In the genomic region with DNA sequence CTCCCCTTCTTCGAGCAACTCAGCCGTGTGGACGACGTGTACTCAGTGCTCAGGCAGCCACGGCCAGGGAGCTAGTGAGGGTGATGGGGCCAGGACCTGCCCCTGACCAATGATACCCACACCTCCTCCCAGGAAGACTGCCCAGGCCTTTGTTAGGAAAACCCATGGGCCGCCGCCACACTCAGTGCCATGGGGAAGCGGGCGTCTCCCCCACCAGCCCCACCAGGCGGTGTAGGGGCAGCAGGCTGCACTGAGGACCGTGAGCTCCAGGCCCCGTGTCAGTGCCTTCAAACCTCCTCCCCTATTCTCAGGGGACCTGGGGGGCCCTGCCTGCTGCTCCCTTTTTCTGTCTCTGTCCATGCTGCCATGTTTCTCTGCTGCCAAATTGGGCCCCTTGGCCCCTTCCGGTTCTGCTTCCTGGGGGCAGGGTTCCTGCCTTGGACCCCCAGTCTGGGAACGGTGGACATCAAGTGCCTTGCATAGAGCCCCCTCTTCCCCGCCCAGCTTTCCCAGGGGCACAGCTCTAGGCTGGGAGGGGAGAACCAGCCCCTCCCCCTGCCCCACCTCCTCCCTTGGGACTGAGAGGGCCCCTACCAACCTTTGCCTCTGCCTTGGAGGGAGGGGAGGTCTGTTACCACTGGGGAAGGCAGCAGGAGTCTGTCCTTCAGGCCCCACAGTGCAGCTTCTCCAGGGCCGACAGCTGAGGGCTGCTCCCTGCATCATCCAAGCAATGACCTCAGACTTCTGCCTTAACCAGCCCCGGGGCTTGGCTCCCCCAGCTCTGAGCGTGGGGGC, we compare ENCODE assay signal across 10 cellular contexts. TPM values are rescaled to one million over a fixed set of nuclear protein-coding genes. Genes with fewer than 3 reads are reported as not detected.
DNase-seq lines count a peak whose midpoint lies in the region; ATAC-seq and TF ChIP-seq lines count a peak whose summit lies in the region.
"Had no signal": no experiment of that assay in that cellular context is flagged by ENCODE, and none has a peak within 500 bp of the region (broad histone marks: within the 10 kb centered on the region; RNA-seq: fewer than 3 reads in every experiment).

No MANE protein-coding gene starts in this region.

- CTCF ChIA-PET in HCT116 (lab: Charles Lee) = interaction anchor here (0.6 to 1.6 kb wide), 2 partner anchors 8 to 1299 kb away, joined by 6 to 8 read pairs; no protein-coding TSS in a partner anchor
- CTCF ChIA-PET in activated CD8-positive, alpha-beta T cell treated with anti-CD3 and anti-CD28 coated beads for 36 hours (lab: Charles Lee) = interaction anchor here (1.1 to 1.5 kb wide), 3 partner anchors 9 to 132 kb away, joined by 3 to 5 read pairs (median 3); no protein-coding TSS in a partner anchor

- intact Hi-C loops in HCT116 (cut with micrococcal nuclease) (loop anchor here (5.0 kb wide), 1 partner anchor 443 kb away; no protein-coding TSS in a partner anchor), right lobe of liver (cut with DNase I) (loop anchor here (5.0 to 10.0 kb wide), 3 partner anchors 60 to 250 kb away; a partner anchor contains a TSS)
- intact Hi-C loops in activated CD8-positive, alpha-beta T cell treated with anti-CD3 and anti-CD28 coated beads for 36 hours (cut with micrococcal nuclease) = loop anchor here (10.0 kb wide), 1 partner anchor 60 kb away; no protein-coding TSS in a partner anchor

- DNase-seq in HCT116 (ENCODE audit: low read depth, low spot score) (no peak), right lobe of liver (no peak), NCI-H510A treated with DMSO at 0.1 percent for 48 hours (lab: John Stamatoyannopoulos, UW) (no peak), HuH-7 (ENCODE audit: low spot score) (no peak)
- DNase-seq in activated CD8-positive, alpha-beta T cell treated with anti-CD3 and anti-CD28 coated beads for 36 hours = peak; percentile 11
- no peak for DNase-seq in activated T-cell treated with anti-CD3 and anti-CD28 coated beads, Interleukin-2, amount 50 U/mL, for 4 hours
- DNase-seq: trophoblast cell had no signal

- H3K4me3 Mint-ChIP-seq in activated CD8-positive, alpha-beta T cell treated with anti-CD3 and anti-CD28 coated beads for 36 hours = no peak overlapping the region
- H3K4me3 Mint-ChIP-seq in stimulated activated memory B cell treated with anti-CD40 and anti-IgM and Interleukin-4, amounts not matched to agents 10 μg/mL and 1 μg/mL and 100 μg/mL, for 72 hours = no peak overlapping the region
- no peak overlapping the region for H3K4me3 Mint-ChIP-seq in activated T-cell treated with anti-CD3 and anti-CD28 coated beads, Interleukin-2, amount 50 U/mL, for 4 hours

- POLR2A ChIA-PET in HCT116 (lab: Charles Lee) = no interaction called here
- POLR2A ChIA-PET in activated CD8-positive, alpha-beta T cell treated with anti-CD3 and anti-CD28 coated beads for 36 hours (lab: Charles Lee) = interaction anchor here (1.1 to 3.1 kb wide), 3 partner anchors 8 to 134 kb away, joined by 3 to 21 read pairs (median 5); a partner anchor contains a TSS

- peaks cover 28% of the 10 kb centered on the region for H3K79me2 ChIP-seq in HCT116 (ENCODE audit: insufficient read depth, low read length)

- peaks cover 17 to 18% of the 10 kb centered on the region in 2 experiments for H3K36me3 ChIP-seq in HCT116 (ENCODE audit: control insufficient read depth in 1 of 2, insufficient read depth in 2 of 2, low read length in 2 of 2)
- peaks cover 0 to 37% (median 16%) of the 10 kb centered on the region in 4 donors for H3K36me3 ChIP-seq in right lobe of liver
- H3K36me3 ChIP-seq: breast epithelium had no signal

- H3K4me2 ChIP-seq in HCT116 (ENCODE audit: low read length) = no peak overlapping the region

- H3K27ac ChIP-seq in HCT116 (ENCODE audit: low read depth, low read length) (peak overlapping the region; percentile 90), right lobe of liver (peak overlapping the region in 2 of 3 donors; percentile 29 to 80)

- BruUV-seq in HCT116 (replicated peaks; lab: Mats Ljungman, UMichigan) = no TSS peak

- H3K4me1 ChIP-seq in HCT116 (ENCODE audit: control insufficient read depth in 1 of 2, insufficient read depth in 2 of 2, low read length in 2 of 2) = peaks cover 25 to 33% of the 10 kb centered on the region in 2 experiments
- peaks cover 0 to 45% (median 22%) of the 10 kb centered on the region in 4 donors for H3K4me1 ChIP-seq in right lobe of liver

- H3K27me3 ChIP-seq in HCT116 (ENCODE audit: insufficient read depth, low read length) = no peaks in the 10 kb centered on the region
- no peaks in the 10 kb centered on the region for H3K27me3 ChIP-seq in right lobe of liver
- H3K27me3 ChIP-seq: breast epithelium had no signal

- H3K4me1 Mint-ChIP-seq in activated CD8-positive, alpha-beta T cell treated with anti-CD3 and anti-CD28 coated beads for 36 hours (ENCODE audit: low read depth) = peaks cover 44% of the 10 kb centered on the region
- peaks cover 70% of the 10 kb centered on the region for H3K4me1 Mint-ChIP-seq in stimulated activated memory B cell treated with anti-CD40 and anti-IgM and Interleukin-4, amounts not matched to agents 10 μg/mL and 1 μg/mL and 100 μg/mL, for 72 hours
- H3K4me1 Mint-ChIP-seq in activated T-cell treated with anti-CD3 and anti-CD28 coated beads, Interleukin-2, amount 50 U/mL, for 4 hours (ENCODE audit: low read depth) = peaks cover 48% of the 10 kb centered on the region

- no peaks in the 10 kb centered on the region for H3K9me3 Mint-ChIP-seq in activated CD8-positive, alpha-beta T cell treated with anti-CD3 and anti-CD28 coated beads for 36 hours
- H3K9me3 Mint-ChIP-seq in stimulated activated memory B cell treated with anti-CD40 and anti-IgM and Interleukin-4, amounts not matched to agents 10 μg/mL and 1 μg/mL and 100 μg/mL, for 72 hours = no peaks in the 10 kb centered on the region
- H3K9me3 Mint-ChIP-seq in activated T-cell treated with anti-CD3 and anti-CD28 coated beads, Interleukin-2, amount 50 U/mL, for 4 hours = no peaks in the 10 kb centered on the region

- no peak overlapping the region for H3K4me3 ChIP-seq in HCT116 (replicated peaks in 1 of 2; ENCODE audit: low read depth in 1 of 2, low read length in 2 of 2)
- no peak overlapping the region for H3K4me3 ChIP-seq in right lobe of liver

- H3K27ac Mint-ChIP-seq in activated CD8-positive, alpha-beta T cell treated with anti-CD3 and anti-CD28 coated beads for 36 hours = peak overlapping the region; percentile 2
- H3K27ac Mint-ChIP-seq in stimulated activated memory B cell treated with anti-CD40 and anti-IgM and Interleukin-4, amounts not matched to agents 10 μg/mL and 1 μg/mL and 100 μg/mL, for 72 hours = peak overlapping the region; percentile 80

- 48% methylated on average over 5 of the region's 18 CpGs for WGBS in right lobe of liver (ENCODE audit: insufficient coverage, low coverage, low lambda C conversion rate, missing lambda C conversion rate)

- TF ChIP-seq CTCF in HCT116 (IDR thresholded peaks at IDR 0.05 in 2 of 3, conservative IDR thresholded peaks at IDR 0.05 in 1 of 3; ENCODE audit: borderline replicate concordance in 1 of 3, insufficient read depth in 1 of 3, low read depth in 2 of 3, low read length in 2 of 3) (no peak), right lobe of liver (IDR thresholded peaks at IDR 0.05) (no peak)
- no peak for TF ChIP-seq CTCF in activated CD8-positive, alpha-beta T cell treated with anti-CD3 and anti-CD28 coated beads for 36 hours (IDR thresholded peaks at IDR 0.05)

- TF ChIP-seq RAD21 in HCT116 (IDR thresholded peaks at IDR 0.05; ENCODE audit: low read depth) = no peak

- H4K20me1 ChIP-seq in HCT116 (ENCODE audit: insufficient read depth) = no peaks in the 10 kb centered on the region

- RAD21 ChIA-PET in HCT116 (lab: Charles Lee; ENCODE audit: low non-redundant PET in 1 of 2, low total read pairs in 2 of 2, uncharacterized antibody in 2 of 2, unreplicated experiment in 2 of 2) = no interaction called here

- H3K9ac ChIP-seq in HCT116 (ENCODE audit: low read length) = no peak overlapping the region; the same call in 1 of the 2 replicates

- TF ChIP-seq POLR2A in HCT116 (IDR thresholded peaks at IDR 0.05; ENCODE audit: borderline replicate concordance, extremely low read depth, insufficient read depth, insufficient read length) (no peak), right lobe of liver (IDR thresholded peaks at IDR 0.05) (no peak)

- peaks cover 6% of the 10 kb centered on the region for H3K27me3 Mint-ChIP-seq in activated CD8-positive, alpha-beta T cell treated with anti-CD3 and anti-CD28 coated beads for 36 hours
- H3K27me3 Mint-ChIP-seq in stimulated activated memory B cell treated with anti-CD40 and anti-IgM and Interleukin-4, amounts not matched to agents 10 μg/mL and 1 μg/mL and 100 μg/mL, for 72 hours = no peaks in the 10 kb centered on the region
- no peaks in the 10 kb centered on the region for H3K27me3 Mint-ChIP-seq in activated T-cell treated with anti-CD3 and anti-CD28 coated beads, Interleukin-2, amount 50 U/mL, for 4 hours (ENCODE audit: low read depth)

- ATAC-seq in HCT116 (no peak), right lobe of liver (no peak), GM18520 (IDR thresholded peaks at IDR 0.05; ENCODE audit: unreplicated experiment) (no peak)
- no peak for ATAC-seq in activated CD8-positive, alpha-beta T cell treated with anti-CD3 and anti-CD28 coated beads for 36 hours
- ATAC-seq in stimulated activated memory B cell treated with anti-CD40 and anti-IgM and Interleukin-4, amounts not matched to agents 10 μg/mL and 1 μg/mL and 100 μg/mL, for 72 hours = no peak
- no peak for ATAC-seq in activated T-cell treated with anti-CD3 and anti-CD28 coated beads, Interleukin-2, amount 50 U/mL, for 4 hours

- no peak overlapping the region for H2AFZ ChIP-seq in HCT116 (ENCODE audit: low read depth, low read length, poor library complexity, severe bottlenecking)

- H3K9me2 ChIP-seq in HCT116 (ENCODE audit: insufficient read depth) = no peaks in the 10 kb centered on the region

- peaks cover 26% of the 10 kb centered on the region for H3K36me3 Mint-ChIP-seq in activated CD8-positive, alpha-beta T cell treated with anti-CD3 and anti-CD28 coated beads for 36 hours (ENCODE audit: low read depth)
- H3K36me3 Mint-ChIP-seq in stimulated activated memory B cell treated with anti-CD40 and anti-IgM and Interleukin-4, amounts not matched to agents 10 μg/mL and 1 μg/mL and 100 μg/mL, for 72 hours = peaks cover 39% of the 10 kb centered on the region
- peaks cover 3% of the 10 kb centered on the region for H3K36me3 Mint-ChIP-seq in activated T-cell treated with anti-CD3 and anti-CD28 coated beads, Interleukin-2, amount 50 U/mL, for 4 hours (ENCODE audit: insufficient read depth)

- H3K9me3 ChIP-seq in HCT116 (ENCODE audit: control insufficient read depth in 1 of 2, insufficient read depth in 1 of 2, low read depth in 1 of 2, low read length in 2 of 2) (no peaks in the 10 kb centered on the region), right lobe of liver (no peaks in the 10 kb centered on the region)
- H3K9me3 ChIP-seq: breast epithelium had no signal

RNA-seq across cellular contexts. Expression of a gene that starts 4.9 kb away (rescaled TPM):
- 90.7 TPM for total RNA-seq in HCT116 (2021; ENCODE audit: unreplicated experiment)
- 79.4 and 89.3 TPM in 2 replicates for polyA plus RNA-seq in HCT116 (2012)
- total RNA-seq in activated CD8-positive, alpha-beta T cell treated with anti-CD3 and anti-CD28 coated beads for 36 hours = 10 to 100 TPM; 85.8 to 94.7 TPM
- 10 to 100 TPM; 55.1 to 95.9 (median 75.6) TPM for total RNA-seq in right lobe of liver
- total RNA-seq in activated T-cell treated with anti-CD3 and anti-CD28 coated beads, Interleukin-2, amount 50 U/mL, for 4 hours = 10 to 100 TPM; 42.8 to 58.0 (median 52.7) TPM

RNA-seq across cellular contexts. Expression of a gene that starts 14.4 kb away (rescaled TPM):
- total RNA-seq in HCT116 (2021; ENCODE audit: unreplicated experiment) = 0.49 TPM
- 0.06 and 0.17 TPM in 2 replicates for polyA plus RNA-seq in HCT116 (2012)
- total RNA-seq in activated CD8-positive, alpha-beta T cell treated with anti-CD3 and anti-CD28 coated beads for 36 hours = not detected
- total RNA-seq in right lobe of liver = 100 to 1,000 TPM in 1 of 6 experiments, 10 to 100 TPM in 2, 1 to 10 TPM in 3; 2.1 to 118 (median 19.1) TPM
- total RNA-seq in activated T-cell treated with anti-CD3 and anti-CD28 coated beads, Interleukin-2, amount 50 U/mL, for 4 hours = under 1 TPM; 0.11 to 0.24 (median 0.23) TPM

RNA-seq across cellular contexts. Expression of a gene that starts 22.5 kb away (rescaled TPM):
- total RNA-seq in HCT116 (2021; ENCODE audit: unreplicated experiment) (0.42 TPM), right lobe of liver (10 to 100 TPM in 3 of 6 experiments, 1 to 10 TPM in 3; 4.2 to 13.2 (median 11.0) TPM)
- 0.30 and 0.51 TPM in 2 replicates for polyA plus RNA-seq in HCT116 (2012)
- under 1 TPM; 0.13 to 0.23 TPM for total RNA-seq in activated CD8-positive, alpha-beta T cell treated with anti-CD3 and anti-CD28 coated beads for 36 hours
- total RNA-seq in activated T-cell treated with anti-CD3 and anti-CD28 coated beads, Interleukin-2, amount 50 U/mL, for 4 hours = under 1 TPM; 0.05 to 0.61 (median 0.05) TPM

RNA-seq across cellular contexts. Expression of a gene that starts 47.9 kb away (rescaled TPM):
- total RNA-seq in HCT116 (2021; ENCODE audit: unreplicated experiment) = 0.57 TPM
- polyA plus RNA-seq in HCT116 (2012) = 0.27 and 0.34 TPM in 2 replicates
- total RNA-seq in activated CD8-positive, alpha-beta T cell treated with anti-CD3 and anti-CD28 coated beads for 36 hours = not detected
- total RNA-seq in right lobe of liver = not detected
- total RNA-seq in activated T-cell treated with anti-CD3 and anti-CD28 coated beads, Interleukin-2, amount 50 U/mL, for 4 hours = not detected
